Comparison of ENCODE assay signal across 15 cellular contexts in the genomic region with DNA sequence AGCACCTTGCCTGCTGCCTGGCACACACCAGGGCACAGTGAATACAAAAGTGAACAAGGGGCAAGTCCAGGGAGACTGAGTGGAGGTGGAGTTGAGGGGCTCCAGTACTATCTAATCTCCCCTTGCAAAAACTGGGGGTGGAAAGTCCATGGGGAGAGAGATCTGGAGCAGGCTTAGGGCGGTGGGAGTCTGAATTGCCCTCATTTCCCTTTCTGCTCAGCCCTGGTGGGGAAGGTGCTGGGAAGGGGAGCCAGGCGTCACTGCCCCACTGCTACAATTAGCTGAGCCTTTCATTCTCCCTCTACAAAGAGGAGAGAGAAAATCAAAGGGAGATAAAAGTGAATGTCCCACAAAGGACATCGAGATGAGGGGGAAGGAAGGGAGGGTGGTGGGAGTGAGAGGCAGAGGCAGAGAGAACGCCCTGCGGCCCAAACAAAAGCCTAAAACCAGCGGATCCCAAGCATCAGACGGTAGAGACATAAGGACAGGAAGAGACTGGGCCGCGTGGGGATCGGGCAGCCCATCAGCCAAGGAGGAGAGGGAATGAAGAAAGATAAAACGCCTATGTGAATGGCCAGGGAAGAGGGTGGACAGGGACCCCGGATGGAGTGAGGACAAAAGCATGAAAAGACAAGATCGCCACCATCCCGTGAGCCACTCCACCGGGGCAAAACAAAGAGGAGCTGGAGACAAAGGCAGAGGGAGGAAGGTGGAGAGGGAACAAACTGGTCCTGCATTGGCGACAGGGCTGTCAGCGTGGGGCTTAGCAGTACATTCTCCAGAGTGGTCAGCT.
"Had no signal": no experiment of that assay in that cellular context is flagged by ENCODE, and none has a peak within 500 bp of the region (broad histone marks: within the 10 kb centered on the region; RNA-seq: fewer than 3 reads in every experiment).

No MANE protein-coding gene starts in this region.

- ATAC-seq: activated CD4-positive, alpha-beta T cell treated with anti-CD3 and anti-CD28 coated beads for 36 hours; activated naive CD4-positive, alpha-beta T cell treated with anti-CD3 and anti-CD28 coated beads, Interleukin-2, amount 50 U/mL, for 72 hours; activated T-cell treated with anti-CD3 and anti-CD28 coated beads, Interleukin-2, amount 50 U/mL, for 4 hours; esophagus mucosa; left lung; stimulated activated effector memory CD8-positive, alpha-beta T cell treated with anti-CD3 and anti-CD28 coated beads, Interleukin-12 subunit alpha, Interleukin-12 subunit beta, amount 100 ng/mL, for 72 hours had no signal

- H3K36me3 Mint-ChIP-seq: activated naive CD4-positive, alpha-beta T cell treated with anti-CD3 and anti-CD28 coated beads, Interleukin-2, amount 50 U/mL, for 72 hours; stimulated activated effector memory CD8-positive, alpha-beta T cell treated with anti-CD3 and anti-CD28 coated beads, Interleukin-12 subunit alpha, Interleukin-12 subunit beta, amount 100 ng/mL, for 72 hours had no signal

- H3K4me1 ChIP-seq: left lung, thyroid gland, vagina had no signal

- H3K27ac Mint-ChIP-seq: activated CD4-positive, alpha-beta memory T cell treated with anti-CD3 and anti-CD28 coated beads, Interleukin-2, amount 10 ng/mL, durations not matched to agents 7 days and 5 days; activated CD4-positive, alpha-beta T cell treated with anti-CD3 and anti-CD28 coated beads for 36 hours; activated naive CD4-positive, alpha-beta T cell treated with anti-CD3 and anti-CD28 coated beads, Interleukin-2, amount 50 U/mL, for 72 hours; stimulated activated effector memory CD8-positive, alpha-beta T cell treated with anti-CD3 and anti-CD28 coated beads, Interleukin-12 subunit alpha, Interleukin-12 subunit beta, amount 100 ng/mL, for 72 hours had no signal

- H3K27me3 ChIP-seq: dorsolateral prefrontal cortex, left lung, thyroid gland, vagina had no signal

- H3K4me1 Mint-ChIP-seq: activated CD4-positive, alpha-beta memory T cell treated with anti-CD3 and anti-CD28 coated beads, Interleukin-2, amount 10 ng/mL, durations not matched to agents 7 days and 5 days; activated CD4-positive, alpha-beta T cell treated with anti-CD3 and anti-CD28 coated beads for 36 hours; stimulated activated effector memory CD8-positive, alpha-beta T cell treated with anti-CD3 and anti-CD28 coated beads, Interleukin-12 subunit alpha, Interleukin-12 subunit beta, amount 100 ng/mL, for 72 hours had no signal

- H3K36me3 ChIP-seq: left lung, thyroid gland, vagina had no signal

- H3K27ac ChIP-seq: dorsolateral prefrontal cortex, left lung, thyroid gland, vagina had no signal

- H3K4me3 ChIP-seq: dorsolateral prefrontal cortex, left lung, thyroid gland, vagina had no signal

- H3K9me3 Mint-ChIP-seq: activated CD4-positive, alpha-beta memory T cell treated with anti-CD3 and anti-CD28 coated beads, Interleukin-2, amount 10 ng/mL, durations not matched to agents 7 days and 5 days; activated naive CD4-positive, alpha-beta T cell treated with anti-CD3 and anti-CD28 coated beads, Interleukin-2, amount 50 U/mL, for 72 hours; activated T-cell treated with anti-CD3 and anti-CD28 coated beads, Interleukin-2, amount 50 U/mL, for 4 hours; stimulated activated effector memory CD8-positive, alpha-beta T cell treated with anti-CD3 and anti-CD28 coated beads, Interleukin-12 subunit alpha, Interleukin-12 subunit beta, amount 100 ng/mL, for 72 hours had no signal

- H3K4me3 Mint-ChIP-seq: activated CD4-positive, alpha-beta memory T cell treated with anti-CD3 and anti-CD28 coated beads, Interleukin-2, amount 10 ng/mL, durations not matched to agents 7 days and 5 days; activated CD4-positive, alpha-beta T cell treated with anti-CD3 and anti-CD28 coated beads for 36 hours; activated T-cell treated with anti-CD3 and anti-CD28 coated beads, Interleukin-2, amount 50 U/mL, for 4 hours; stimulated activated effector memory CD8-positive, alpha-beta T cell treated with anti-CD3 and anti-CD28 coated beads, Interleukin-12 subunit alpha, Interleukin-12 subunit beta, amount 100 ng/mL, for 72 hours had no signal

- DNase-seq: activated CD4-positive, alpha-beta memory T cell treated with anti-CD3 and anti-CD28 coated beads, Interleukin-2, amount 10 ng/mL, durations not matched to agents 7 days and 5 days; activated CD4-positive, alpha-beta T cell treated with anti-CD3 and anti-CD28 coated beads for 36 hours; activated effector memory CD4-positive, alpha-beta T cell treated with Interleukin-2 at 50 U/mL for 16 hours; activated T-cell treated with anti-CD3 and anti-CD28 coated beads, Interleukin-2, amount 50 U/mL, for 4 hours; dorsolateral prefrontal cortex; left lung; mammary epithelial cell; stimulated activated CD4-positive, alpha-beta T cell treated with anti-CD3 and anti-CD28 coated beads, Interleukin-12 subunit alpha, Interleukin-12 subunit beta, amount 100 ng/mL, for 4 hours; stimulated activated CD4-positive, alpha-beta T cell treated with anti-CD3 and anti-CD28 coated beads, Interleukin-2, amount 100 ng/mL, for 24 hours; T-helper 1 cell; thyroid gland had no signal

- H3K9me3 ChIP-seq: left lung, thyroid gland, vagina had no signal
